11 cellular contexts compared by ENCODE assay signal in the genomic region with DNA sequence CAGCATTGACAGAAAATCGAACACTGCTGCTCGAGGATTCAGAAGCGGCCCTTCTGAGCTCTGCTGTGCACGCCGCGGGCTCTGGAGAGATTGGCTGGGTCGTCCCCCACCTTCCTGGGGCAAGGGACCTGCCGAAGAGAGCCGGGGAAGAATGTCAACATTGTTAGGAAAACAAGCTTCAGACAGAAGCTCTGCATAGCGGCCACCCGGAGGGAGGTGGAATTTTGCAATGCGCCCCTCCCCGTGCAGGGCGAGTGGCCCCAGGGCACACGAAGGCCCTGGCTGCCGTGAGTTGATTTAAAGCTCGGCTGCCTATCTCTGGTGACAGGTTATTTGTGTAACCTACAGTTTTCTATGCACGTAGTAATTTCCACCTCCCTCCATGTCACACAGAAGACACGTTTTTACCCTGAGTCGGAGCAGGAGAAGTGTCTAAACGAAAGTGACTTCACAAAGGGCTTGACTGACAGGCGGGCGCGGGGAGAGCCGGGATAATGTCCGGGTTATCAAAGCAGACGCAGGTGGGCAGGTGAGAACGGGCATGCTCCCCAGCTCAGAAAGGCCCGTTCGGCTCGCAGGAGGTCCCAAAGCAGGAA.
A peak's percentile ranks its signal among the peaks of the same experiment; 100 is the strongest.
DNase-seq lines count a peak whose midpoint lies in the region; ATAC-seq and TF ChIP-seq lines count a peak whose summit lies in the region.
"Had no signal": no experiment of that assay in that cellular context is flagged by ENCODE, and none has a peak within 500 bp of the region (broad histone marks: within the 10 kb centered on the region; RNA-seq: fewer than 3 reads in every experiment).

No MANE protein-coding gene starts in this region.

- no peaks in the 10 kb centered on the region for H3K9me3 Mint-ChIP-seq in natural killer cell
- no peaks in the 10 kb centered on the region for H3K9me3 Mint-ChIP-seq in natural killer cell treated with Interleukin-12 subunit alpha and Interleukin-12 subunit beta and Interleukin-15 and Interleukin-18, amount 100 ng/mL, for 72 hours
- H3K9me3 Mint-ChIP-seq in dendritic cell treated with granulocyte-macrophage colony-stimulating factor and Interleukin-4, amounts not matched to agents 40 ng/mL and 50 ng/mL, for 4 days: no peaks in the 10 kb centered on the region
- H3K9me3 Mint-ChIP-seq in activated T-cell treated with anti-CD3 and anti-CD28 coated beads, Interleukin-2, amount 50 U/mL, for 72 hours: no peaks in the 10 kb centered on the region

- H3K23ac ChIP-seq in mesendoderm (ENCODE audit: low read length): no peak overlapping the region

- H3K36me3 ChIP-seq in mesendoderm (ENCODE audit: control insufficient read depth, insufficient read depth, low read length): no peaks in the 10 kb centered on the region
- H3K36me3 ChIP-seq: BLaER1 treated with 17β-estradiol and CSF1 and Interleukin-3, amounts not matched to agents 10 nM and 100 nM had no signal

- ATAC-seq in natural killer cell: no peak
- ATAC-seq in natural killer cell treated with Interleukin-12 subunit alpha and Interleukin-12 subunit beta and Interleukin-15 and Interleukin-18, amount 100 ng/mL, for 72 hours: no peak
- no peak for ATAC-seq in HG02763 (IDR thresholded peaks at IDR 0.05; ENCODE audit: unreplicated experiment)
- ATAC-seq in activated T-cell treated with anti-CD3 and anti-CD28 coated beads, Interleukin-2, amount 50 U/mL, for 72 hours (replicated peaks in 1 of 2): no peak

- H2AK5ac ChIP-seq in mesendoderm (ENCODE audit: low read length): no peak overlapping the region

- no peaks in the 10 kb centered on the region for H3K36me3 Mint-ChIP-seq in natural killer cell
- H3K36me3 Mint-ChIP-seq in natural killer cell treated with Interleukin-12 subunit alpha and Interleukin-12 subunit beta and Interleukin-15 and Interleukin-18, amount 100 ng/mL, for 72 hours: no peaks in the 10 kb centered on the region
- no peaks in the 10 kb centered on the region for H3K36me3 Mint-ChIP-seq in dendritic cell treated with granulocyte-macrophage colony-stimulating factor and Interleukin-4, amounts not matched to agents 40 ng/mL and 50 ng/mL, for 4 days (ENCODE audit: low read depth)
- no peaks in the 10 kb centered on the region for H3K36me3 Mint-ChIP-seq in activated T-cell treated with anti-CD3 and anti-CD28 coated beads, Interleukin-2, amount 50 U/mL, for 72 hours (ENCODE audit: insufficient read depth in 2 of 2)

- no peak overlapping the region for H3K27ac ChIP-seq in mesendoderm (ENCODE audit: low read depth, low read length)
- H3K27ac ChIP-seq: BLaER1 treated with 17β-estradiol and CSF1 and Interleukin-3, amounts not matched to agents 10 nM and 100 nM had no signal

- H3K9ac ChIP-seq in mesendoderm (ENCODE audit: low read length): no peak overlapping the region
- H3K9ac ChIP-seq: BLaER1 treated with 17β-estradiol and CSF1 and Interleukin-3, amounts not matched to agents 10 nM and 100 nM had no signal

- H3K4me1 ChIP-seq in mesendoderm (ENCODE audit: control insufficient read depth, low read depth, low read length): no peaks in the 10 kb centered on the region

- H4K8ac ChIP-seq in mesendoderm (ENCODE audit: low read depth, low read length): no peak overlapping the region

- DNase-seq in natural killer cell: no peak
- DNase-seq in natural killer cell treated with Interleukin-12 subunit alpha and Interleukin-12 subunit beta and Interleukin-15 and Interleukin-18, amount 100 ng/mL, for 72 hours (ENCODE audit: low spot score): no peak
- DNase-seq in mesendoderm: peak; percentile 92
- no peak for DNase-seq in DMS 273 (lab: John Stamatoyannopoulos, UW; ENCODE audit: unreplicated experiment)
- DNase-seq in NCI-H524 (lab: John Stamatoyannopoulos, UW): no peak
- no peak for DNase-seq in activated T-cell treated with anti-CD3 and anti-CD28 coated beads, Interleukin-2, amount 50 U/mL, for 72 hours
- DNase-seq: effector memory CD4-positive, alpha-beta T cell; NCI-H748 treated with DMSO at 0.1 percent for 48 hours had no signal

- H3K4me3 ChIP-seq in mesendoderm (ENCODE audit: low read length): no peak overlapping the region
- H3K4me3 ChIP-seq: BLaER1 treated with 17β-estradiol and CSF1 and Interleukin-3, amounts not matched to agents 10 nM and 100 nM had no signal

- no peak overlapping the region for H2BK120ac ChIP-seq in mesendoderm (ENCODE audit: low read depth, low read length)

- H3K56ac ChIP-seq in mesendoderm (ENCODE audit: low read length): peak overlapping the region; percentile 49

- no peak overlapping the region for H2BK15ac ChIP-seq in mesendoderm (replicated peaks; ENCODE audit: low read depth)

- no peaks in the 10 kb centered on the region for H3K79me2 ChIP-seq in mesendoderm (ENCODE audit: control insufficient read depth, insufficient read depth, low read length)

- H3K27ac Mint-ChIP-seq in natural killer cell: no peak overlapping the region
- no peak overlapping the region for H3K27ac Mint-ChIP-seq in natural killer cell treated with Interleukin-12 subunit alpha and Interleukin-12 subunit beta and Interleukin-15 and Interleukin-18, amount 100 ng/mL, for 72 hours
- H3K27ac Mint-ChIP-seq in dendritic cell treated with granulocyte-macrophage colony-stimulating factor and Interleukin-4, amounts not matched to agents 40 ng/mL and 50 ng/mL, for 4 days: peak overlapping the region; percentile 65
- no peak overlapping the region for H3K27ac Mint-ChIP-seq in activated T-cell treated with anti-CD3 and anti-CD28 coated beads, Interleukin-2, amount 50 U/mL, for 72 hours

- H3K4me2 ChIP-seq in mesendoderm (ENCODE audit: low read length): no peak overlapping the region

- H4K5ac ChIP-seq in mesendoderm (ENCODE audit: low read length): no peak overlapping the region

- no peak for TF ChIP-seq CTCF in natural killer cell (IDR thresholded peaks at IDR 0.05)

- no peaks in the 10 kb centered on the region for H3K27me3 Mint-ChIP-seq in natural killer cell (ENCODE audit: low read depth in 2 of 2)
- peaks cover 0 to 2% of the 10 kb centered on the region in 2 donors for H3K27me3 Mint-ChIP-seq in natural killer cell treated with Interleukin-12 subunit alpha and Interleukin-12 subunit beta and Interleukin-15 and Interleukin-18, amount 100 ng/mL, for 72 hours
- H3K27me3 Mint-ChIP-seq in dendritic cell treated with granulocyte-macrophage colony-stimulating factor and Interleukin-4, amounts not matched to agents 40 ng/mL and 50 ng/mL, for 4 days: peaks cover 8% of the 10 kb centered on the region
- H3K27me3 Mint-ChIP-seq in activated T-cell treated with anti-CD3 and anti-CD28 coated beads, Interleukin-2, amount 50 U/mL, for 72 hours (ENCODE audit: low read depth): no peaks in the 10 kb centered on the region

- intact Hi-C loops in natural killer cell (cut with micrococcal nuclease): no loop called here
- intact Hi-C loops in dendritic cell treated with granulocyte-macrophage colony-stimulating factor and Interleukin-4, amounts not matched to agents 40 ng/mL and 50 ng/mL, for 4 days (cut with micrococcal nuclease): no loop called here

- no peak overlapping the region for H3K4ac ChIP-seq in mesendoderm (ENCODE audit: low read depth, low read length)

- H3K4me3 Mint-ChIP-seq in natural killer cell: peak overlapping the region; percentile 57
- no peak overlapping the region for H3K4me3 Mint-ChIP-seq in natural killer cell treated with Interleukin-12 subunit alpha and Interleukin-12 subunit beta and Interleukin-15 and Interleukin-18, amount 100 ng/mL, for 72 hours
- H3K4me3 Mint-ChIP-seq in dendritic cell treated with granulocyte-macrophage colony-stimulating factor and Interleukin-4, amounts not matched to agents 40 ng/mL and 50 ng/mL, for 4 days: peak overlapping the region; percentile 75
- H3K4me3 Mint-ChIP-seq in activated T-cell treated with anti-CD3 and anti-CD28 coated beads, Interleukin-2, amount 50 U/mL, for 72 hours: peak overlapping the region in 1 of 2 donors; percentile 37

- H3K79me1 ChIP-seq in mesendoderm (ENCODE audit: low read length): no peaks in the 10 kb centered on the region

- H3K4me1 Mint-ChIP-seq in natural killer cell: peaks cover 0 to 7% of the 10 kb centered on the region in 2 donors
- peaks cover 0 to 3% of the 10 kb centered on the region in 2 donors for H3K4me1 Mint-ChIP-seq in natural killer cell treated with Interleukin-12 subunit alpha and Interleukin-12 subunit beta and Interleukin-15 and Interleukin-18, amount 100 ng/mL, for 72 hours (ENCODE audit: low read depth in 2 of 2)
- peaks cover 8% of the 10 kb centered on the region for H3K4me1 Mint-ChIP-seq in dendritic cell treated with granulocyte-macrophage colony-stimulating factor and Interleukin-4, amounts not matched to agents 40 ng/mL and 50 ng/mL, for 4 days (ENCODE audit: low read depth)
- peaks cover 10% of the 10 kb centered on the region for H3K4me1 Mint-ChIP-seq in activated T-cell treated with anti-CD3 and anti-CD28 coated beads, Interleukin-2, amount 50 U/mL, for 72 hours (ENCODE audit: low read depth)

- no CpG with 5 or more reads among the region's 31 CpGs for whole genome bisulfite sequencing in mesendoderm (ENCODE audit: extremely low coverage, insufficient coverage, low lambda C conversion rate)

- H3K27me3 ChIP-seq in mesendoderm (ENCODE audit: insufficient read depth, low read length, poor library complexity): no peaks in the 10 kb centered on the region
- H3K27me3 ChIP-seq: BLaER1 treated with 17β-estradiol and CSF1 and Interleukin-3, amounts not matched to agents 10 nM and 100 nM had no signal

- no peak overlapping the region for H3K18ac ChIP-seq in mesendoderm (ENCODE audit: low read length)

- no peak overlapping the region for H2BK5ac ChIP-seq in mesendoderm (ENCODE audit: low read length)
